18 cellular contexts compared by ENCODE assay signal in genomic region chr12:10354071-10354470, GRCh38. TPM values are rescaled to one million over a fixed set of nuclear protein-coding genes. Genes with fewer than 3 reads are reported as not detected.
DNase-seq lines count a peak whose midpoint lies in the region; ATAC-seq and TF ChIP-seq lines count a peak whose summit lies in the region.
"Had no signal": no experiment of that assay in that cellular context is flagged by ENCODE, and none has a peak within 500 bp of the region (broad histone marks: within the 10 kb centered on the region; RNA-seq: fewer than 3 reads in every experiment).

No MANE protein-coding gene starts in this region.

- no peaks in the 10 kb centered on the region for H4K20me1 ChIP-seq in GM23338 (replicated peaks; ENCODE audit: insufficient read depth)

- TF ChIP-seq CTCF in GM23338 (conservative IDR thresholded peaks at IDR 0.05; ENCODE audit: low read depth in 2 of 2) (peak in 1 of 2 experiments; percentile 9; a peak in 1 of 4 replicates), mesothelial cell of epicardium (IDR thresholded peaks at IDR 0.05; ENCODE audit: unreplicated experiment) (no peak), tibial artery (IDR thresholded peaks at IDR 0.05) (no peak)

- intact Hi-C loops in tibial artery (cut with DNase I; ENCODE audit: low total_unique reads), result no loop called here

- no peaks in the 10 kb centered on the region for H3F3A ChIP-seq in GM23338 (replicated peaks; ENCODE audit: low read depth)

- H3K4me1 Mint-ChIP-seq in GM23338 (peaks cover 7% of the 10 kb centered on the region), mesothelial cell of epicardium (peaks cover 10% of the 10 kb centered on the region)
- H3K4me1 Mint-ChIP-seq: CD4-positive, CD25-positive, alpha-beta regulatory T cell had no signal

- H3K27me3 Mint-ChIP-seq in GM23338 (ENCODE audit: insufficient read depth, low read depth, poor library complexity) (peaks cover 2% of the 10 kb centered on the region), mesothelial cell of epicardium (ENCODE audit: low read depth) (no peaks in the 10 kb centered on the region)

- H3K36me3 ChIP-seq in GM23338 (ENCODE audit: insufficient read depth) (no peaks in the 10 kb centered on the region), tibial artery (no peaks in the 10 kb centered on the region)
- H3K36me3 ChIP-seq: Peyer's patch had no signal

- no peaks in the 10 kb centered on the region for H3K4me1 ChIP-seq in GM23338 (ENCODE audit: insufficient read depth)
- no peaks in the 10 kb centered on the region for H3K4me1 ChIP-seq in tibial artery
- H3K4me1 ChIP-seq: Peyer's patch had no signal

- H3K9me3 ChIP-seq in tibial artery, result no peaks in the 10 kb centered on the region
- H3K9me3 ChIP-seq: Peyer's patch had no signal

- DNase-seq in COLO668 (lab: John Stamatoyannopoulos, UW; ENCODE audit: unreplicated experiment) (peak; percentile 29), GM23338 (ENCODE audit: low spot score) (no peak), NCI-H510A (lab: John Stamatoyannopoulos, UW) (peak; percentile 34), mesothelial cell of epicardium (ENCODE audit: low spot score in 2 of 2, unreplicated experiment in 2 of 2) (no peak), tibial artery (no peak), Kasumi-1 (lab: John Stamatoyannopoulos, UW) (no peak), mesenteric fat pad (ENCODE audit: low spot score) (no peak)
- DNase-seq: Calu3; CD4-positive, CD25-positive, alpha-beta regulatory T cell; H7; IMR-90; NCI-H187 treated with DMSO at 0.1 percent for 48 hours; Peyer's patch had no signal

- ATAC-seq in GM23338 (no peak; the same call in 1 of the 3 replicates), GM21717 (IDR thresholded peaks at IDR 0.05; ENCODE audit: unreplicated experiment) (no peak)
- ATAC-seq: SK-N-SH treated with all-trans-retinoic acid at 6 μM for 48 hours had no signal

- no peaks in the 10 kb centered on the region for H3K27me3 ChIP-seq in GM23338 (ENCODE audit: insufficient read depth)
- no peaks in the 10 kb centered on the region for H3K27me3 ChIP-seq in tibial artery
- H3K27me3 ChIP-seq: Peyer's patch had no signal

- H3K27ac ChIP-seq in GM23338 (ENCODE audit: low read depth), result no peak overlapping the region
- H3K27ac ChIP-seq in tibial artery, result no peak overlapping the region
- H3K27ac ChIP-seq: Peyer's patch had no signal

- no peaks in the 10 kb centered on the region for H3K79me2 ChIP-seq in GM23338 (replicated peaks; ENCODE audit: insufficient read depth)

- peaks cover 32% of the 10 kb centered on the region for H3K9me3 Mint-ChIP-seq in GM23338
- peaks cover 26% of the 10 kb centered on the region for H3K9me3 Mint-ChIP-seq in mesothelial cell of epicardium

- H3K4me3 ChIP-seq in GM23338 (no peak overlapping the region), tibial artery (no peak overlapping the region)
- H3K4me3 ChIP-seq: Peyer's patch had no signal

- H3K4me3 Mint-ChIP-seq in GM23338 (no peak overlapping the region), mesothelial cell of epicardium (no peak overlapping the region)
- H3K4me3 Mint-ChIP-seq: CD4-positive, CD25-positive, alpha-beta regulatory T cell had no signal

- no peak overlapping the region for H3K4me2 ChIP-seq in GM23338

- peaks cover 24% of the 10 kb centered on the region for H3K36me3 Mint-ChIP-seq in GM23338 (ENCODE audit: low read depth)
- H3K36me3 Mint-ChIP-seq in mesothelial cell of epicardium, result no peaks in the 10 kb centered on the region
- H3K36me3 Mint-ChIP-seq: CD4-positive, CD25-positive, alpha-beta regulatory T cell had no signal

- H2AFZ ChIP-seq in GM23338, result peak overlapping the region; percentile 80

- H3K9me2 ChIP-seq in GM23338 (ENCODE audit: insufficient read depth), result no peaks in the 10 kb centered on the region

- no peak overlapping the region for H3K27ac Mint-ChIP-seq in GM23338
- H3K27ac Mint-ChIP-seq in mesothelial cell of epicardium, result peak overlapping the region; percentile 60
- H3K27ac Mint-ChIP-seq: CD4-positive, CD25-positive, alpha-beta regulatory T cell had no signal

TF ChIP-seq in GM23338, 12 proteins besides CTCF, POLR2A, EP300 and RAD21:
- TF ChIP-seq POLR2AphosphoS5 (IDR thresholded peaks at IDR 0.05; ENCODE audit: low read depth), result no peak
- TF ChIP-seq EZH2 (IDR thresholded peaks at IDR 0.05; ENCODE audit: low read depth, unreplicated experiment), result no peak
- TF ChIP-seq ZNF114 (CRISPR knock-in tag; IDR thresholded peaks at IDR 0.05), result no peak
- TF ChIP-seq EZH2phosphoT487 (IDR thresholded peaks at IDR 0.05; ENCODE audit: unreplicated experiment), result no peak
- TF ChIP-seq STAT1 (IDR thresholded peaks at IDR 0.05; ENCODE audit: unreplicated experiment), result no peak
- TF ChIP-seq ZNF331 (CRISPR knock-in tag; IDR thresholded peaks at IDR 0.05; ENCODE audit: low read depth), result no peak
- no peak for TF ChIP-seq CREB1 (CRISPR knock-in tag; IDR thresholded peaks at IDR 0.05; ENCODE audit: low read depth)
- no peak for TF ChIP-seq ZNF462 (CRISPR knock-in tag; IDR thresholded peaks at IDR 0.05)
TF ChIP-seq in GM23338: peak in this region for 0.

RNA-seq across cellular contexts. Expression of gene KLRK1, which starts 35.8 kb away (rescaled TPM):
- not detected in 2 replicates for total RNA-seq in GM23338 (2014; rRNA removed; shearing (Covaris generic))
- not detected in 2 replicates for polyA plus RNA-seq in GM23338 (2016; fragmentation: Nextera tagmentation; extraction: Ambion mirVana)
- total RNA-seq in mesothelial cell of epicardium (not detected in 3 replicates), mesenteric fat pad (1.7 TPM)
- total RNA-seq: A673, Calu3, Daoy, H7, IMR-90 had no signal
- polyA plus RNA-seq: IMR-90 had no signal

RNA-seq across cellular contexts. Expression of gene KLRD1, which starts 46.4 kb away (rescaled TPM):
- total RNA-seq in GM23338 (2014; rRNA removed; shearing (Covaris generic)), result 0.03 TPM in 1 of 2 replicates, not detected in the other
- 0.02 and 0.27 TPM in 2 replicates for polyA plus RNA-seq in GM23338 (2016; fragmentation: Nextera tagmentation; extraction: Ambion mirVana)
- total RNA-seq in mesothelial cell of epicardium (0.51 to 0.81 TPM (median 0.65 TPM) in 3 replicates), mesenteric fat pad (3.3 TPM)

RNA-seq across cellular contexts. Expression of gene KLRC4, which starts 55.5 kb away (rescaled TPM):
- total RNA-seq in GM23338 (2014; rRNA removed; shearing (Covaris generic)), result not detected in 2 replicates
- polyA plus RNA-seq in GM23338 (2016; fragmentation: Nextera tagmentation; extraction: Ambion mirVana), result not detected in 2 replicates
- total RNA-seq in mesothelial cell of epicardium, result not detected in 3 replicates
- total RNA-seq in mesenteric fat pad, result not detected
- total RNA-seq: A673; Calu3; CD4-positive, CD25-positive, alpha-beta regulatory T cell; Daoy; H7; IMR-90; T-helper 1 cell treated with Interleukin-12 subunit alpha and Interleukin-12 subunit beta and Interleukin-4 antibody, amounts not matched to agents 30 ng/mL and 1 ng/mL, for 36 hours had no signal
- polyA plus RNA-seq: CD4-positive, CD25-positive, alpha-beta regulatory T cell; IMR-90 had no signal

Comparison
In these comparisons a context has a peak if more than half of its experiments do, and no peak if none do; other contexts are left out.
1. DNase-seq: peak in COLO668 (single experiment) and NCI-H510A (single experiment); none in GM23338 (single experiment), mesothelial cell of epicardium (0 of 2), tibial artery (0 of 2), Kasumi-1 (0 of 2) and mesenteric fat pad (single experiment).